ENCODE assay signal across 11 cellular contexts in the genomic region with DNA sequence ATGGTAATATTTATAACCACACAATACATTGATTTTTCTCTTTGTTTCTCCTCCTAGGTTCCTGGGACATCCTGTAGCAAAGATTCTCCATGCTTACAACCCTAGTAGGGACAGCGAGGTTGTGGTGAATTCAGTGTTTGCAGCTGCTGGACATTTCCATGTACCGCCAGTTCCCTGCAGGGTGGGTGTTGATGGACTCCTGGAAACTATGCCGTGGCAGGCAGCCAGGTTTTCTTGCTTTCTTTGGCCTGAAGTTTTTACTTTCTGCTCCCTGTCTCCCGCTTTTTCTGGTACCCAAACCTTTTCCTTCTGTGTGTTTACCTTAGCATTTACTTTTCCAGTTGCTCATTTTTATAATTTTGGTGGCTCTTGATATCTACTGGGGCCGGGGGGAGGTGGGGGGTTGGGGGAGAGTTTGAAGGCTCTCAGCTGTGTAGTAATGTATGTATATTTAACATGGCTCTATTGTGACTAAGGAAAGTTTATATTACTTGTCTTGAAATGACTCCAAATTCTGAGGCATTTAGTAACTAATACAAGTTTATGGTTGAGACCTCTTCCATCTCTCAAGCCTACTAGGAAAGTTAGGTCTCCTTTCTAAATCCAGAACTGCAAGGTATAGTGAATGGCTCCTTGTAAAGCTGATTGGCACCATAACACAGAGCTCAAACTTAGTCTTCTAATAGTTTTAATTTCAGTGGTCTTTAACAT.
DNase-seq lines count a peak whose midpoint lies in the region; ATAC-seq and TF ChIP-seq lines count a peak whose summit lies in the region.
"Had no signal": no experiment of that assay in that cellular context is flagged by ENCODE, and none has a peak within 500 bp of the region (broad histone marks: within the 10 kb centered on the region; RNA-seq: fewer than 3 reads in every experiment).

No MANE protein-coding gene starts in this region.

- no peak for TF ChIP-seq POLR2A in heart left ventricle (IDR thresholded peaks at IDR 0.05)

- no peak for TF ChIP-seq CTCF in heart left ventricle (IDR thresholded peaks at IDR 0.05)

- H3K4me3 ChIP-seq in heart left ventricle, result peak overlapping the region in 4 of 12 donors; percentile 29 to 45 (median 34)

- peak overlapping the region in 11 of 12 donors; percentile 66 to 90 (median 80) for H3K27ac ChIP-seq in heart left ventricle

- peaks cover 5% of the 10 kb centered on the region for H3K9me3 Mint-ChIP-seq in activated naive CD8-positive, alpha-beta T cell (ENCODE audit: low read depth)

- WGBS in heart left ventricle, 4 donors, result 12 to 22% (median 16%) methylated on average over 5 of the region's 5 CpGs

- no peaks in the 10 kb centered on the region for H3K27me3 ChIP-seq in heart left ventricle

- H3K36me3 Mint-ChIP-seq in activated naive CD8-positive, alpha-beta T cell, result peaks cover 29% of the 10 kb centered on the region

- peaks cover 43% of the 10 kb centered on the region for H3K4me1 Mint-ChIP-seq in activated naive CD8-positive, alpha-beta T cell (ENCODE audit: low read depth)

- ATAC-seq in heart left ventricle (peak; percentile 88 to 90 (median 88)), HG02623 (IDR thresholded peaks at IDR 0.05; ENCODE audit: unreplicated experiment) (no peak)

- DNase-seq in Daoy (ENCODE audit: low read depth) (peak; percentile 54), heart left ventricle (peak; percentile 84 to 93 (median 88)), pulmonary artery endothelial cell (ENCODE audit: low read depth, low spot score) (peak; percentile 55), islet precursor cell (no peak)
- no peak for DNase-seq in activated CD4-positive, alpha-beta T cell treated with anti-CD3 and anti-CD28 coated beads, Interleukin-2, amount 50 U/mL, for 4 hours
- DNase-seq in activated CD4-positive, CD25-positive, alpha-beta regulatory T cell (lab: John Stamatoyannopoulos, UW), result no peak
- DNase-seq: activated CD8-positive, alpha-beta memory T cell treated with anti-CD3 and anti-CD28 coated beads, Interleukin-2, amount 50 U/mL, for 4 hours; NCI-H1694 treated with DMSO at 0.1 percent for 48 hours had no signal

- intact Hi-C loops in heart left ventricle (cut with DNase I), result loop anchor here in 1 of 10 donors (5.0 kb wide), 1 partner anchor 89 kb away; a partner anchor contains a TSS

- H3K27ac Mint-ChIP-seq in activated naive CD8-positive, alpha-beta T cell, result peak overlapping the region; percentile 85

- peaks cover 0 to under 1% (median 0%) of the 10 kb centered on the region in 12 donors for H3K9me3 ChIP-seq in heart left ventricle

- H3K36me3 ChIP-seq in heart left ventricle, result peaks cover 0 to 46% (median 24%) of the 10 kb centered on the region in 9 donors

- H3K4me3 Mint-ChIP-seq in activated naive CD8-positive, alpha-beta T cell, result no peak overlapping the region
- H3K4me3 Mint-ChIP-seq: neural crest cell had no signal

- peaks cover 0 to 41% (median 8%) of the 10 kb centered on the region in 12 donors for H3K4me1 ChIP-seq in heart left ventricle

- no peaks in the 10 kb centered on the region for H3K27me3 Mint-ChIP-seq in activated naive CD8-positive, alpha-beta T cell

Comparison
In these comparisons a context has a peak if more than half of its experiments do, and no peak if none do; other contexts are left out.
1. DNase-seq: peak in Daoy (single experiment), heart left ventricle (5 of 5) and pulmonary artery endothelial cell (single experiment); none in islet precursor cell (single experiment), activated CD4-positive, alpha-beta T cell treated with anti-CD3 and anti-CD28 coated beads, Interleukin-2, amount 50 U/mL, for 4 hours (0 of 2) and activated CD4-positive, CD25-positive, alpha-beta regulatory T cell (0 of 4).